ENCODE assay signal across 11 cellular contexts in the genomic region with DNA sequence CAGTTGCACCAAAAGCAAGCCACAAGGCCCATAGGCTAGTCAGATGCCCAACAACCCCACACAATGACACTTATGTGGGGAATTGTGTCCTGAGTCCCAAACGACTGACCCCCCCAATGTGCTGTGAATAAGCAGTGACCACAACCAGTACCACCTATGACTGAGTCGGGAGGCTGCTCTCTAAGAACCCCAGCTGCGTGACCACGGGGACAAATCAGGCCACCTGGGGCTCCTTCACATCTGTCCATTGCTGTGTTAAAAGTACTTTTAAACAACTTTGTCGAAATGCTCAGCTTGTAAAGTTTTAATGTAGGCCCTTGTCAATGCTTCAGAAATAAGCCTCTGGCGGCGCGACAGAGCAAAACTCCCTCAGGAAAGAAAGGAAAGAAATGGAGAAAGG. TPM values are rescaled to one million over a fixed set of nuclear protein-coding genes. Genes with fewer than 3 reads are reported as not detected.
"Had no signal": no experiment of that assay in that cellular context is flagged by ENCODE, and none has a peak within 500 bp of the region (broad histone marks: within the 10 kb centered on the region; RNA-seq: fewer than 3 reads in every experiment).

No MANE protein-coding gene starts in this region.

RNA-seq across cellular contexts. Expression of a gene that starts 0.7 kb away (rescaled TPM):
- total RNA-seq: activated CD4-positive, alpha-beta memory T cell treated with anti-CD3 and anti-CD28 coated beads, Interleukin-2, amount 10 ng/mL, durations not matched to agents 7 days and 5 days; activated CD4-positive, alpha-beta T cell treated with anti-CD3 and anti-CD28 coated beads for 36 hours; activated CD4-positive, alpha-beta T cell treated with anti-CD3 and anti-CD28 coated beads, Interleukin-2, amount 10 ng/mL, durations not matched to agents 7 days and 5 days; activated CD8-positive, alpha-beta memory T cell treated with anti-CD3 and anti-CD28 coated beads, Interleukin-2, amount 10 ng/mL, durations not matched to agents 7 days and 5 days; activated CD8-positive, alpha-beta T cell treated with anti-CD3 and anti-CD28 coated beads, Interleukin-2, amount 10 ng/mL, durations not matched to agents 7 days and 5 days; activated naive CD8-positive, alpha-beta T cell treated with anti-CD3 and anti-CD28 coated beads, Interleukin-2, amount 10 ng/mL, durations not matched to agents 7 days and 5 days; activated T-helper 2 cell treated with anti-CD3 and anti-CD28 coated beads, Interferon-gamma antibody, Interleukin-2, Interleukin-4, amounts not matched to agents 10 μg/mL and 5 μg/mL and 100 μg/mL, durations not matched to agents 14 hours and 24 hours and 36 hours; cardiac septum; cerebellum; T-cell; T-helper 1 cell treated with Interleukin-12 subunit alpha and Interleukin-12 subunit beta and Interleukin-4 antibody, amounts not matched to agents 30 ng/mL and 1 ng/mL, for 36 hours had no signal

RNA-seq across cellular contexts. Expression of a gene that starts 18.1 kb away (rescaled TPM):
- total RNA-seq: activated CD4-positive, alpha-beta memory T cell treated with anti-CD3 and anti-CD28 coated beads, Interleukin-2, amount 10 ng/mL, durations not matched to agents 7 days and 5 days; activated CD4-positive, alpha-beta T cell treated with anti-CD3 and anti-CD28 coated beads for 36 hours; activated CD4-positive, alpha-beta T cell treated with anti-CD3 and anti-CD28 coated beads, Interleukin-2, amount 10 ng/mL, durations not matched to agents 7 days and 5 days; activated CD8-positive, alpha-beta memory T cell treated with anti-CD3 and anti-CD28 coated beads, Interleukin-2, amount 10 ng/mL, durations not matched to agents 7 days and 5 days; activated CD8-positive, alpha-beta T cell treated with anti-CD3 and anti-CD28 coated beads, Interleukin-2, amount 10 ng/mL, durations not matched to agents 7 days and 5 days; activated naive CD8-positive, alpha-beta T cell treated with anti-CD3 and anti-CD28 coated beads, Interleukin-2, amount 10 ng/mL, durations not matched to agents 7 days and 5 days; activated T-helper 2 cell treated with anti-CD3 and anti-CD28 coated beads, Interferon-gamma antibody, Interleukin-2, Interleukin-4, amounts not matched to agents 10 μg/mL and 5 μg/mL and 100 μg/mL, durations not matched to agents 14 hours and 24 hours and 36 hours; cardiac septum; T-cell; T-helper 1 cell treated with Interleukin-12 subunit alpha and Interleukin-12 subunit beta and Interleukin-4 antibody, amounts not matched to agents 30 ng/mL and 1 ng/mL, for 36 hours had no signal

RNA-seq across cellular contexts. Expression of a gene that starts 37.0 kb away (rescaled TPM):
- total RNA-seq: activated CD4-positive, alpha-beta memory T cell treated with anti-CD3 and anti-CD28 coated beads, Interleukin-2, amount 10 ng/mL, durations not matched to agents 7 days and 5 days; activated CD4-positive, alpha-beta T cell treated with anti-CD3 and anti-CD28 coated beads for 36 hours; activated CD4-positive, alpha-beta T cell treated with anti-CD3 and anti-CD28 coated beads, Interleukin-2, amount 10 ng/mL, durations not matched to agents 7 days and 5 days; activated CD8-positive, alpha-beta memory T cell treated with anti-CD3 and anti-CD28 coated beads, Interleukin-2, amount 10 ng/mL, durations not matched to agents 7 days and 5 days; activated CD8-positive, alpha-beta T cell treated with anti-CD3 and anti-CD28 coated beads, Interleukin-2, amount 10 ng/mL, durations not matched to agents 7 days and 5 days; activated naive CD8-positive, alpha-beta T cell treated with anti-CD3 and anti-CD28 coated beads, Interleukin-2, amount 10 ng/mL, durations not matched to agents 7 days and 5 days; activated T-helper 2 cell treated with anti-CD3 and anti-CD28 coated beads, Interferon-gamma antibody, Interleukin-2, Interleukin-4, amounts not matched to agents 10 μg/mL and 5 μg/mL and 100 μg/mL, durations not matched to agents 14 hours and 24 hours and 36 hours; T-cell; T-helper 1 cell treated with Interleukin-12 subunit alpha and Interleukin-12 subunit beta and Interleukin-4 antibody, amounts not matched to agents 30 ng/mL and 1 ng/mL, for 36 hours had no signal
